ENCODE assay signal across 8 cellular contexts in the genomic region with DNA sequence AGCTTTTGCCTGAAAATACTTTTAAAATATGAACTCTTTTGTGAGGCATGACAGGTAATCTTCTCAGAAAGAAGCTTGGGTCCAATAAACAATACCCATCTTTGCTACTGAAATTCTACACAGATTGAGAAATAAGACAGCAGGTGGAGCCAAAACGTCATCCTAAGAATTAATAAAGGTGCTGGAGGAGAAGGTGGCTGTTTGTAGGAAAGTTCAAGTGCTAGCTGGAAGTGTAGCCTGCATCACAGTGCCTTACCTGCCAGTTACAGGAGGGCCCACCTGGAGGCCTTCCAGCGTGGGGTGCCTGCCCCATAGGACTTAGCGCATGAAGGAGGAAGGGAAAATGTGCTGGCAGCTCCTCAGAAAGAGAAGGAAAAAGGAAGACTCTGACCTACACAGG.
DNase-seq lines count a peak whose midpoint lies in the region; ATAC-seq and TF ChIP-seq lines count a peak whose summit lies in the region.

No MANE protein-coding gene starts in this region.

- no peak overlapping the region for H3K27ac Mint-ChIP-seq in activated T-helper 2 cell treated with anti-CD3 and anti-CD28 coated beads, Interferon-gamma antibody, Interleukin-2, Interleukin-4, amounts not matched to agents 10 μg/mL and 5 μg/mL and 100 μg/mL, durations not matched to agents 14 hours and 24 hours and 36 hours

- H3K79me2 ChIP-seq in OCI-LY3 (ENCODE audit: low read length), result no peaks in the 10 kb centered on the region

- H3K4me3 Mint-ChIP-seq in activated T-helper 2 cell treated with anti-CD3 and anti-CD28 coated beads, Interferon-gamma antibody, Interleukin-2, Interleukin-4, amounts not matched to agents 10 μg/mL and 5 μg/mL and 100 μg/mL, durations not matched to agents 14 hours and 24 hours and 36 hours (ENCODE audit: low read depth), result no peak overlapping the region
- H3K4me3 Mint-ChIP-seq in activated T-cell treated with anti-CD3 and anti-CD28 coated beads, Interleukin-2, amount 50 U/mL, for 4 hours, result no peak overlapping the region

- H3K27me3 Mint-ChIP-seq in activated T-helper 2 cell treated with anti-CD3 and anti-CD28 coated beads, Interferon-gamma antibody, Interleukin-2, Interleukin-4, amounts not matched to agents 10 μg/mL and 5 μg/mL and 100 μg/mL, durations not matched to agents 14 hours and 24 hours and 36 hours (ENCODE audit: low read depth), result no peaks in the 10 kb centered on the region
- no peaks in the 10 kb centered on the region for H3K27me3 Mint-ChIP-seq in activated T-cell treated with anti-CD3 and anti-CD28 coated beads, Interleukin-2, amount 50 U/mL, for 4 hours (ENCODE audit: low read depth)

- H3K36me3 Mint-ChIP-seq in activated T-helper 2 cell treated with anti-CD3 and anti-CD28 coated beads, Interferon-gamma antibody, Interleukin-2, Interleukin-4, amounts not matched to agents 10 μg/mL and 5 μg/mL and 100 μg/mL, durations not matched to agents 14 hours and 24 hours and 36 hours (ENCODE audit: low read depth), result peaks cover 32% of the 10 kb centered on the region
- peaks cover 39% of the 10 kb centered on the region for H3K36me3 Mint-ChIP-seq in activated T-cell treated with anti-CD3 and anti-CD28 coated beads, Interleukin-2, amount 50 U/mL, for 4 hours (ENCODE audit: insufficient read depth)

- H3K4me3 ChIP-seq in GM12865 (ENCODE audit: low read depth, low read length) (no peak overlapping the region), OCI-LY3 (ENCODE audit: low read length) (no peak overlapping the region), HAP-1 (no peak overlapping the region)

- no peaks in the 10 kb centered on the region for H4K20me1 ChIP-seq in OCI-LY3 (ENCODE audit: insufficient read depth, low read length)

- ATAC-seq in activated T-cell treated with anti-CD3 and anti-CD28 coated beads, Interleukin-2, amount 50 U/mL, for 4 hours, result no peak

- peaks cover 4% of the 10 kb centered on the region for H3K4me1 Mint-ChIP-seq in activated T-helper 2 cell treated with anti-CD3 and anti-CD28 coated beads, Interferon-gamma antibody, Interleukin-2, Interleukin-4, amounts not matched to agents 10 μg/mL and 5 μg/mL and 100 μg/mL, durations not matched to agents 14 hours and 24 hours and 36 hours (ENCODE audit: low read depth)
- no peaks in the 10 kb centered on the region for H3K4me1 Mint-ChIP-seq in activated T-cell treated with anti-CD3 and anti-CD28 coated beads, Interleukin-2, amount 50 U/mL, for 4 hours (ENCODE audit: low read depth)

- intact Hi-C loops in activated T-helper 2 cell treated with anti-CD3 and anti-CD28 coated beads, Interferon-gamma antibody, Interleukin-2, Interleukin-4, amounts not matched to agents 10 μg/mL and 5 μg/mL and 100 μg/mL, durations not matched to agents 14 hours and 24 hours and 36 hours (cut with micrococcal nuclease), result no loop called here

- H3K27me3 ChIP-seq in OCI-LY3 (ENCODE audit: low read depth, low read length), result no peaks in the 10 kb centered on the region
- no peaks in the 10 kb centered on the region for H3K27me3 ChIP-seq in HAP-1 (ENCODE audit: low read depth)

- no peak overlapping the region for H3K9ac ChIP-seq in OCI-LY3 (ENCODE audit: low read length)

- H3K9me3 Mint-ChIP-seq in activated T-helper 2 cell treated with anti-CD3 and anti-CD28 coated beads, Interferon-gamma antibody, Interleukin-2, Interleukin-4, amounts not matched to agents 10 μg/mL and 5 μg/mL and 100 μg/mL, durations not matched to agents 14 hours and 24 hours and 36 hours, result no peaks in the 10 kb centered on the region
- H3K9me3 Mint-ChIP-seq in activated T-cell treated with anti-CD3 and anti-CD28 coated beads, Interleukin-2, amount 50 U/mL, for 4 hours, result no peaks in the 10 kb centered on the region

- DNase-seq in A172 (ENCODE audit: low spot score), result peak; percentile 31
- peak; percentile 50 for DNase-seq in GM12865 (ENCODE audit: low read depth)
- DNase-seq in erythroblast (lab: John Stamatoyannopoulos, UW), result peak; percentile 18 to 54
- no peak for DNase-seq in activated T-helper 2 cell treated with anti-CD3 and anti-CD28 coated beads, Interferon-gamma antibody, Interleukin-2, Interleukin-4, amounts not matched to agents 10 μg/mL and 5 μg/mL and 100 μg/mL, durations not matched to agents 14 hours and 24 hours and 36 hours (ENCODE audit: low spot score)
- DNase-seq in epidermal melanocyte (ENCODE audit: insufficient read length, low spot score), result no peak
- DNase-seq in activated T-cell treated with anti-CD3 and anti-CD28 coated beads, Interleukin-2, amount 50 U/mL, for 4 hours, result no peak
- no peak for DNase-seq in HAP-1 (ENCODE audit: low spot score in 2 of 2)

- H3K36me3 ChIP-seq in OCI-LY3 (replicated peaks; ENCODE audit: low read depth, low read length), result peaks cover 16% of the 10 kb centered on the region
- peaks cover 42% of the 10 kb centered on the region for H3K36me3 ChIP-seq in HAP-1 (replicated peaks)

- H3K9me3 ChIP-seq in OCI-LY3 (ENCODE audit: insufficient read depth, low read length) (no peaks in the 10 kb centered on the region), HAP-1 (no peaks in the 10 kb centered on the region)

- no peak overlapping the region for H3K27ac ChIP-seq in OCI-LY3 (ENCODE audit: low read length)

- TF ChIP-seq CTCF in GM12865 (IDR thresholded peaks at IDR 0.05; ENCODE audit: insufficient read depth, low read depth, low read length, missing control alignments) (no peak), OCI-LY3 (IDR thresholded peaks at IDR 0.05; ENCODE audit: low read depth, low read length) (peak; percentile 36)

- peaks cover 12% of the 10 kb centered on the region for H3K4me1 ChIP-seq in OCI-LY3 (ENCODE audit: low read length)
- H3K4me1 ChIP-seq in HAP-1, result no peaks in the 10 kb centered on the region

- in situ Hi-C loops in HAP-1 (cut with MboI; ENCODE audit: low sequenced_read_pairs), result no loop called here

- no peak overlapping the region for H2AFZ ChIP-seq in OCI-LY3 (ENCODE audit: low read depth, low read length)

- TF ChIP-seq POLR2A in erythroblast (IDR thresholded peaks at IDR 0.05; ENCODE audit: low read length), result no peak

- no peak overlapping the region for H3K4me2 ChIP-seq in OCI-LY3 (ENCODE audit: low read length)

Comparison
In these comparisons a context has a peak if more than half of its experiments do, and no peak if none do; other contexts are left out.
1. DNase-seq: peak in A172 (single experiment), GM12865 (single experiment) and erythroblast (2 of 2); none in activated T-helper 2 cell treated with anti-CD3 and anti-CD28 coated beads, Interferon-gamma antibody, Interleukin-2, Interleukin-4, amounts not matched to agents 10 μg/mL and 5 μg/mL and 100 μg/mL, durations not matched to agents 14 hours and 24 hours and 36 hours (single experiment), epidermal melanocyte (single experiment), activated T-cell treated with anti-CD3 and anti-CD28 coated beads, Interleukin-2, amount 50 U/mL, for 4 hours (single experiment) and HAP-1 (0 of 2).